Comparison of ENCODE assay signal across 8 cellular contexts in genomic region chr9:120875643-120875953, GRCh38. TPM values are rescaled to one million over a fixed set of nuclear protein-coding genes. Genes with fewer than 3 reads are reported as not detected.
A peak's percentile ranks its signal among the peaks of the same experiment; 100 is the strongest.
DNase-seq lines count a peak whose midpoint lies in the region; ATAC-seq and TF ChIP-seq lines count a peak whose summit lies in the region.

No MANE protein-coding gene starts in this region.

- peak overlapping the region; percentile 83 for H3K4me3 Mint-ChIP-seq in endothelial cell (ENCODE audit: unreplicated experiment)

- no peak overlapping the region for H4K8ac ChIP-seq in trophoblast cell (ENCODE audit: low read depth, low read length)

- no peak overlapping the region for H3K23ac ChIP-seq in trophoblast cell (ENCODE audit: low read length)

- no peak for TF ChIP-seq CTCF in DOHH2 (IDR thresholded peaks at IDR 0.05; ENCODE audit: low read depth, low read length, poor library complexity, severe bottlenecking)
- TF ChIP-seq CTCF in PC-9 (conservative IDR thresholded peaks at IDR 0.05): no peak
- no peak for TF ChIP-seq CTCF in endothelial cell (IDR thresholded peaks at IDR 0.05; ENCODE audit: unreplicated experiment)

- H2AK5ac ChIP-seq in trophoblast cell (ENCODE audit: low read length): no peak overlapping the region

- H3K27ac Mint-ChIP-seq in endothelial cell (ENCODE audit: unreplicated experiment): no peak overlapping the region

- H4K20me1 ChIP-seq in DOHH2 (ENCODE audit: control insufficient read depth, insufficient read depth, low read depth, low read length) (no peaks in the 10 kb centered on the region), PC-9 (ENCODE audit: insufficient read depth) (no peaks in the 10 kb centered on the region)

- peak overlapping the region; percentile 90 for H3K4me3 ChIP-seq in DOHH2 (ENCODE audit: low read length)
- H3K4me3 ChIP-seq in PC-9: peak overlapping the region; percentile 87
- no peak overlapping the region for H3K4me3 ChIP-seq in trophoblast cell (ENCODE audit: low read depth, low read length)

- ATAC-seq in HG02840 (IDR thresholded peaks at IDR 0.05; ENCODE audit: low FRiP score, unreplicated experiment): no peak
- ATAC-seq in GM19467 (IDR thresholded peaks at IDR 0.05; ENCODE audit: unreplicated experiment): no peak

- H3K4ac ChIP-seq in trophoblast cell (ENCODE audit: low read depth, low read length): no peak overlapping the region

- POLR2A ChIA-PET in PC-9 (lab: Charles Lee; ENCODE audit: unreplicated experiment): no interaction called here

- peaks cover 72% of the 10 kb centered on the region for H3K36me3 ChIP-seq in DOHH2 (ENCODE audit: control insufficient read depth, low read length)
- no peaks in the 10 kb centered on the region for H3K36me3 ChIP-seq in PC-9 (ENCODE audit: low read depth)
- peaks cover 5 to 11% of the 10 kb centered on the region in 2 experiments for H3K36me3 ChIP-seq in trophoblast cell (ENCODE audit: control insufficient read depth in 1 of 2, insufficient read depth in 2 of 2, low read length in 2 of 2)

- H4K91ac ChIP-seq in trophoblast cell (ENCODE audit: low read depth, low read length): no peak overlapping the region

- H4K12ac ChIP-seq in trophoblast cell (ENCODE audit: low read depth, low read length): no peak overlapping the region

- no peaks in the 10 kb centered on the region for H3K9me3 Mint-ChIP-seq in endothelial cell (ENCODE audit: unreplicated experiment)

- H3K27me3 ChIP-seq in DOHH2 (ENCODE audit: control insufficient read depth, low read length) (no peaks in the 10 kb centered on the region), PC-9 (ENCODE audit: insufficient read depth, low read depth) (no peaks in the 10 kb centered on the region), trophoblast cell (ENCODE audit: insufficient read depth, low read length) (peaks cover 7% of the 10 kb centered on the region)

- intact Hi-C loops in PC-9 (cut with micrococcal nuclease; ENCODE audit: unreplicated experiment): no loop called here
- intact Hi-C loops in posterior cingulate gyrus (cut with DNase I): loop anchor here (5.0 to 10.0 kb wide), 2 partner anchors 33 to 199 kb away; partner anchors contain the start of genes CNTRL and PSMD5

- H3F3A ChIP-seq in DOHH2 (ENCODE audit: control insufficient read depth, insufficient read depth) (peaks cover 47% of the 10 kb centered on the region), PC-9 (ENCODE audit: insufficient read depth, low read depth) (peaks cover 33% of the 10 kb centered on the region)

- peaks cover 2% of the 10 kb centered on the region for H3K79me1 ChIP-seq in trophoblast cell (ENCODE audit: low read length)

- no TSS peak for BruUV-seq in PC-9 (replicated peaks; lab: Mats Ljungman, UMichigan)

- DNase-seq in PC-9: no peak
- DNase-seq in endothelial cell (ENCODE audit: low spot score): no peak
- no peak for DNase-seq in trophoblast cell
- DNase-seq in posterior cingulate gyrus: no peak
- no peak for DNase-seq in NCI-H2171 treated with DMSO at 0.1 percent for 48 hours (lab: John Stamatoyannopoulos, UW)

- no peak overlapping the region for H3K18ac ChIP-seq in trophoblast cell (ENCODE audit: low read length)

- no peak overlapping the region for H2BK12ac ChIP-seq in trophoblast cell (ENCODE audit: low read length)

- no peak overlapping the region for H3K14ac ChIP-seq in trophoblast cell (ENCODE audit: low read length)

- H2AFZ ChIP-seq in PC-9: peak overlapping the region; percentile 82
- no peak overlapping the region for H2AFZ ChIP-seq in trophoblast cell (ENCODE audit: insufficient read depth, low read length, poor library complexity)

- CTCF ChIA-PET in PC-9 (lab: Charles Lee): no interaction called here

- H3K27me3 Mint-ChIP-seq in endothelial cell (ENCODE audit: unreplicated experiment): peaks cover 17% of the 10 kb centered on the region

- H3K27ac ChIP-seq in DOHH2 (ENCODE audit: low read depth, low read length): peak overlapping the region; percentile 97
- H3K27ac ChIP-seq in PC-9: peak overlapping the region; percentile 76
- H3K27ac ChIP-seq in trophoblast cell (ENCODE audit: low read depth, low read length): no peak overlapping the region

- H2BK120ac ChIP-seq in trophoblast cell (ENCODE audit: insufficient read depth, low read length, poor library complexity): no peak overlapping the region

- H3K79me2 ChIP-seq in DOHH2 (ENCODE audit: control insufficient read depth, low read length) (peaks cover 40% of the 10 kb centered on the region), PC-9 (ENCODE audit: low read depth) (peaks cover 22% of the 10 kb centered on the region), trophoblast cell (ENCODE audit: control insufficient read depth, insufficient read depth, low read length, poor library complexity) (no peaks in the 10 kb centered on the region)

- H3K9me3 ChIP-seq in DOHH2 (ENCODE audit: control insufficient read depth, insufficient read depth, low read length): no peaks in the 10 kb centered on the region
- no peaks in the 10 kb centered on the region for H3K9me3 ChIP-seq in PC-9 (ENCODE audit: insufficient read depth, low read depth)
- H3K9me3 ChIP-seq in trophoblast cell (ENCODE audit: insufficient read depth, low read depth, low read length): peaks cover 6% of the 10 kb centered on the region

- no peak overlapping the region for H3K9ac ChIP-seq in trophoblast cell (ENCODE audit: low read length)

- no peak overlapping the region for H2BK5ac ChIP-seq in trophoblast cell (ENCODE audit: low read depth, low read length, poor library complexity)

- no peaks in the 10 kb centered on the region for H3K9me2 ChIP-seq in DOHH2 (replicated peaks; ENCODE audit: control insufficient read depth, low read length)
- no peaks in the 10 kb centered on the region for H3K9me2 ChIP-seq in PC-9 (ENCODE audit: insufficient read depth)

- H3K4me1 ChIP-seq in DOHH2 (ENCODE audit: control insufficient read depth, low read length) (peaks cover 68% of the 10 kb centered on the region), PC-9 (replicated peaks; ENCODE audit: insufficient read depth) (peaks cover 49% of the 10 kb centered on the region), trophoblast cell (ENCODE audit: control insufficient read depth in 1 of 2, insufficient read depth in 2 of 2, low read length in 2 of 2) (peaks cover 3% of the 10 kb centered on the region in 2 experiments)

- WGBS in trophoblast cell (ENCODE audit: extremely low coverage, insufficient coverage, insufficient read length): no CpG with 5 or more reads among the region's 7 CpGs

- peaks cover 8% of the 10 kb centered on the region for H3K36me3 Mint-ChIP-seq in endothelial cell (ENCODE audit: low read depth, unreplicated experiment)

- peak overlapping the region; percentile 98 for H3K4me2 ChIP-seq in DOHH2 (ENCODE audit: low read length)
- peak overlapping the region; percentile 97 for H3K4me2 ChIP-seq in PC-9
- peak overlapping the region; percentile 97 for H3K4me2 ChIP-seq in trophoblast cell (ENCODE audit: low read length)

- peaks cover 4% of the 10 kb centered on the region for H3K4me1 Mint-ChIP-seq in endothelial cell (ENCODE audit: unreplicated experiment)

RNA-seq across cellular contexts. Expression of gene PHF19, which starts 1.4 kb away (rescaled TPM):
- total RNA-seq in PC-9 (2021) (66.4 and 72.9 TPM in 2 replicates), endothelial cell (ENCODE audit: unreplicated experiment) (10.0 TPM)
- 12.1 and 12.9 TPM in 2 replicates for polyA plus RNA-seq in trophoblast cell (2013)

RNA-seq across cellular contexts. Expression of gene PSMD5, which starts 32.9 kb away (rescaled TPM):
- total RNA-seq in PC-9 (2021) (86.4 and 96.2 TPM in 2 replicates), endothelial cell (ENCODE audit: unreplicated experiment) (42.9 TPM)
- 24.7 and 24.8 TPM in 2 replicates for polyA plus RNA-seq in trophoblast cell (2013)

RNA-seq across cellular contexts. Expression of gene TRAF1, which starts 51.0 kb away (rescaled TPM):
- total RNA-seq in PC-9 (2021) (2.7 and 2.9 TPM in 2 replicates), endothelial cell (ENCODE audit: unreplicated experiment) (1.4 TPM)
- 0.60 and 0.64 TPM in 2 replicates for polyA plus RNA-seq in trophoblast cell (2013)
